1 cellular context compared by ENCODE assay signal in genomic region chr12:120167529-120168095, GRCh38.
TF ChIP-seq lines count a peak whose summit lies in the region.

No MANE protein-coding gene starts in this region.

TF ChIP-seq in endothelial cell of umbilical vein, 7 proteins besides CTCF, POLR2A, EP300 and RAD21 (continued from another document):
- TF ChIP-seq FOS (IDR thresholded peaks at IDR 0.05; ENCODE audit: borderline replicate concordance, insufficient read depth, low read length) (peak; percentile 67), POLR2AphosphoS5 (IDR thresholded peaks at IDR 0.05; ENCODE audit: insufficient read depth, low read depth, low read length) (peak; percentile 30), JUN (IDR thresholded peaks at IDR 0.05; ENCODE audit: borderline replicate concordance, insufficient read depth, insufficient read length, low read depth) (no peak)
